ENCODE assay signal across 19 cellular contexts in genomic region chr5:59655693-59656309, GRCh38.
DNase-seq lines count a peak whose midpoint lies in the region; ATAC-seq, FAIRE-seq and TF ChIP-seq lines count a peak whose summit lies in the region.
"Had no signal": no experiment of that assay in that cellular context is flagged by ENCODE, and none has a peak within 500 bp of the region (broad histone marks: within the 10 kb centered on the region; RNA-seq: fewer than 3 reads in every experiment).

No MANE protein-coding gene starts in this region.

- TF ChIP-seq RAD21 in HepG2 (CRISPR knock-in tag; IDR thresholded peaks at IDR 0.05) = no peak

- H3K9me3 Mint-ChIP-seq in WTC11 = no peaks in the 10 kb centered on the region
- peaks cover 2% of the 10 kb centered on the region for H3K9me3 Mint-ChIP-seq in neural crest cell
- H3K9me3 Mint-ChIP-seq in T-cell = no peaks in the 10 kb centered on the region

- H3K9ac ChIP-seq in HepG2 (ENCODE audit: insufficient read depth, low read depth, low read length) = no peak overlapping the region

- no peaks in the 10 kb centered on the region for H3K36me3 Mint-ChIP-seq in WTC11
- H3K36me3 Mint-ChIP-seq in neural crest cell (ENCODE audit: low read depth) = no peaks in the 10 kb centered on the region
- H3K36me3 Mint-ChIP-seq in T-cell = no peaks in the 10 kb centered on the region
- H3K36me3 Mint-ChIP-seq: CD4-positive, alpha-beta memory T cell had no signal

- H3K27ac ChIP-seq in right lobe of liver (no peak overlapping the region), HepG2 (ENCODE audit: extremely low read length, insufficient read depth, low read length) (no peak overlapping the region), WERI-Rb-1 (no peak overlapping the region), spleen (no peak overlapping the region)
- H3K27ac ChIP-seq: 22Rv1 had no signal

- no peaks in the 10 kb centered on the region for H3K27me3 Mint-ChIP-seq in WTC11 (ENCODE audit: low read depth)
- no peaks in the 10 kb centered on the region for H3K27me3 Mint-ChIP-seq in neural crest cell (ENCODE audit: low read depth)
- no peaks in the 10 kb centered on the region for H3K27me3 Mint-ChIP-seq in T-cell

- peak; percentile 27 to 75 (median 55) for ATAC-seq in right lobe of liver
- ATAC-seq in HepG2 = no peak
- no peak for ATAC-seq in WTC11
- no peak for ATAC-seq in T-cell (replicated peaks in 1 of 4)
- ATAC-seq: HCT116, SK-N-SH treated with all-trans-retinoic acid at 6 μM for 48 hours had no signal

- TF ChIP-seq POLR2A in right lobe of liver (IDR thresholded peaks at IDR 0.05) (no peak), HepG2 (IDR thresholded peaks at IDR 0.05; ENCODE audit: insufficient read depth in 1 of 2, low read depth in 2 of 2, low read length in 2 of 2) (no peak), spleen (IDR thresholded peaks at IDR 0.05) (no peak)

- H3K4me3 ChIP-seq in right lobe of liver = no peak overlapping the region
- no peak overlapping the region for H3K4me3 ChIP-seq in HepG2 (replicated peaks in 1 of 3; ENCODE audit: insufficient read depth in 1 of 3, low read depth in 2 of 3, low read length in 3 of 3)
- H3K4me3 ChIP-seq in WERI-Rb-1 (ENCODE audit: low read depth, low read length) = no peak overlapping the region
- H3K4me3 ChIP-seq in spleen = no peak overlapping the region

- in situ Hi-C loops in HepG2 (cut with HindIII; ENCODE audit: extremely low pct_ligation_motif_present, low pct_unique_long_range_greater_than_20kb) = loop anchor here (25.0 kb wide), 2 partner anchors 144 to 268 kb away; no protein-coding TSS in a partner anchor

- no peak overlapping the region for H2AFZ ChIP-seq in HepG2 (ENCODE audit: low read length)

- POLR2A ChIA-PET in HepG2 (lab: Yijun Ruan, JAX) (no interaction called here), WTC11 (lab: Charles Lee) (no interaction called here), T-cell (lab: Charles Lee) (no interaction called here)

- no peaks in the 10 kb centered on the region for H3K79me2 ChIP-seq in HepG2 (ENCODE audit: insufficient read depth, low read length)

- no peak for DNase-seq in right lobe of liver
- no peak for DNase-seq in HepG2 (ENCODE audit: low spot score)
- no peak for DNase-seq in WTC11 (ENCODE audit: low spot score)
- DNase-seq in neural crest cell (ENCODE audit: low read depth, low spot score) = no peak
- DNase-seq in HCEC 1CT = no peak
- DNase-seq in WERI-Rb-1 = no peak
- DNase-seq in spleen = no peak
- no peak for DNase-seq in T-cell
- DNase-seq: Calu3; CD4-positive, alpha-beta memory T cell; DMS53; NCI-H187; NCI-H226; NCI-H69; NK-92 treated with Interleukin-12 subunit alpha and Interleukin-12 subunit beta, amount 100 ng/mL, for 24 hours; SHP77 treated with DMSO at 0.1 percent for 48 hours had no signal

- no peak for TF ChIP-seq EP300 in HepG2 (IDR thresholded peaks at IDR 0.05; ENCODE audit: low read depth in 2 of 2, low read length in 2 of 2)
- no peak for TF ChIP-seq EP300 in HepG2 (CRISPR knock-in tag; IDR thresholded peaks at IDR 0.05; ENCODE audit: borderline replicate concordance)

- 55% methylated on average over 3 of the region's 3 CpGs for WGBS in right lobe of liver (ENCODE audit: insufficient coverage, low coverage, low lambda C conversion rate, missing lambda C conversion rate)
- 55% methylated on average over 3 of the region's 3 CpGs for WGBS in HepG2 (ENCODE audit: low lambda C conversion rate)
- WGBS in spleen, 5 donors = 68 to 70% (median 69%) methylated on average over 3 of the region's 3 CpGs

- H3K4me1 Mint-ChIP-seq in WTC11 (peaks cover 5% of the 10 kb centered on the region; the same call in 1 of the 2 replicates), neural crest cell (no peaks in the 10 kb centered on the region), T-cell (no peaks in the 10 kb centered on the region)
- H3K4me1 Mint-ChIP-seq: CD4-positive, alpha-beta memory T cell had no signal

- no peaks in the 10 kb centered on the region for H4K20me1 ChIP-seq in HepG2 (ENCODE audit: insufficient read depth, low read length)

- no peak for FAIRE-seq in HepG2 (lab: Jason Lieb, UNC)

- TF ChIP-seq CTCF in right lobe of liver (IDR thresholded peaks at IDR 0.05) (no peak), HepG2 (CRISPR knock-in tag; IDR thresholded peaks at IDR 0.05) (no peak), WTC11 (IDR thresholded peaks at IDR 0.05) (no peak), neural crest cell (conservative IDR thresholded peaks at IDR 0.05) (no peak), WERI-Rb-1 (IDR thresholded peaks at IDR 0.05; ENCODE audit: low read depth, low read length) (no peak), spleen (IDR thresholded peaks at IDR 0.05 in 8 of 11, conservative IDR thresholded peaks at IDR 0.05 in 3 of 11) (no peak)

- H3K27ac Mint-ChIP-seq in WTC11 (0 out of 2 replicates have a peak overlapping the region, but pooled peaks have one; percentile 50), neural crest cell (ENCODE audit: unreplicated experiment) (peak overlapping the region; percentile 24), T-cell (no peak overlapping the region)
- H3K27ac Mint-ChIP-seq: CD4-positive, alpha-beta memory T cell had no signal

- H3K4me2 ChIP-seq in HepG2 (ENCODE audit: low read depth, low read length) = no peak overlapping the region

- CTCF ChIA-PET in HepG2 (lab: Yijun Ruan, JAX; ENCODE audit: low intra/inter-chr PET ratio, low total read pairs) (no interaction called here), WTC11 (lab: Charles Lee) (no interaction called here), T-cell (lab: Charles Lee) (no interaction called here)

- intact Hi-C loops in right lobe of liver (cut with DNase I) = no loop called here
- intact Hi-C loops in HepG2 (cut with micrococcal nuclease; ENCODE audit: unreplicated experiment) = no loop called here
- intact Hi-C loops in spleen (cut with DNase I; ENCODE audit: low total_unique reads) = no loop called here

- BruUV-seq in HepG2 (replicated peaks; lab: Mats Ljungman, UMichigan) = no TSS peak

- H3K4me3 Mint-ChIP-seq in WTC11 = no peak overlapping the region
- H3K4me3 Mint-ChIP-seq in neural crest cell = no peak overlapping the region
- no peak overlapping the region for H3K4me3 Mint-ChIP-seq in T-cell
- H3K4me3 Mint-ChIP-seq: CD4-positive, alpha-beta memory T cell had no signal

- H3K4me1 ChIP-seq in right lobe of liver = peaks cover 0 to 9% (median 0%) of the 10 kb centered on the region in 4 donors
- H3K4me1 ChIP-seq in HepG2 (ENCODE audit: insufficient read depth, low read length) = no peaks in the 10 kb centered on the region
- H3K4me1 ChIP-seq in spleen = peaks cover 0 to 35% (median 0%) of the 10 kb centered on the region in 6 donors

- H3K27me3 ChIP-seq in right lobe of liver (no peaks in the 10 kb centered on the region), HepG2 (ENCODE audit: control insufficient read depth in 1 of 2, insufficient read depth in 2 of 2, low read length in 2 of 2) (no peaks in the 10 kb centered on the region), WERI-Rb-1 (ENCODE audit: insufficient read depth, low read depth, severe bottlenecking) (no peaks in the 10 kb centered on the region), spleen (replicated peaks in 1 of 7) (no peaks in the 10 kb centered on the region)

- no peaks in the 10 kb centered on the region for H3K9me3 ChIP-seq in right lobe of liver
- no peaks in the 10 kb centered on the region for H3K9me3 ChIP-seq in HepG2 (ENCODE audit: low read length)
- H3K9me3 ChIP-seq in WERI-Rb-1 (ENCODE audit: severe bottlenecking) = no peaks in the 10 kb centered on the region
- no peaks in the 10 kb centered on the region for H3K9me3 ChIP-seq in spleen

- no peaks in the 10 kb centered on the region for H3K36me3 ChIP-seq in right lobe of liver
- no peaks in the 10 kb centered on the region for H3K36me3 ChIP-seq in HepG2 (replicated peaks in 1 of 2; ENCODE audit: control insufficient read depth in 1 of 2, insufficient read depth in 2 of 2, low read length in 2 of 2)
- H3K36me3 ChIP-seq in WERI-Rb-1 = no peaks in the 10 kb centered on the region
- no peaks in the 10 kb centered on the region for H3K36me3 ChIP-seq in spleen

TF ChIP-seq in HepG2, 621 proteins besides CTCF, POLR2A, EP300 and RAD21:
- TF ChIP-seq EEA1 (CRISPR knock-in tag; IDR thresholded peaks at IDR 0.05; ENCODE audit: borderline replicate concordance) (no peak), ZNF552 (CRISPR knock-in tag; IDR thresholded peaks at IDR 0.05; ENCODE audit: borderline replicate concordance) (no peak)
- TF ChIP-seq, protein P1, sequence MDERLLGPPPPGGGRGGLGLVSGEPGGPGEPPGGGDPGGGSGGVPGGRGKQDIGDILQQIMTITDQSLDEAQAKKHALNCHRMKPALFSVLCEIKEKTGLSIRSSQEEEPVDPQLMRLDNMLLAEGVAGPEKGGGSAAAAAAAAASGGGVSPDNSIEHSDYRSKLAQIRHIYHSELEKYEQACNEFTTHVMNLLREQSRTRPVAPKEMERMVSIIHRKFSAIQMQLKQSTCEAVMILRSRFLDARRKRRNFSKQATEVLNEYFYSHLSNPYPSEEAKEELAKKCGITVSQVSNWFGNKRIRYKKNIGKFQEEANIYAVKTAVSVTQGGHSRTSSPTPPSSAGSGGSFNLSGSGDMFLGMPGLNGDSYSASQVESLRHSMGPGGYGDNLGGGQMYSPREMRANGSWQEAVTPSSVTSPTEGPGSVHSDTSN (CRISPR knock-in tag; IDR thresholded peaks at IDR 0.05) = no peak

TF ChIP-seq in WTC11, 78 proteins besides CTCF, POLR2A, EP300 and RAD21:
- no peak for TF ChIP-seq NFATC4 (CRISPR knock-in tag; IDR thresholded peaks at IDR 0.05)
- no peak for TF ChIP-seq ATF6 (CRISPR knock-in tag; IDR thresholded peaks at IDR 0.05)
- no peak for TF ChIP-seq SMAD4 (CRISPR knock-in tag; IDR thresholded peaks at IDR 0.05)
- no peak for TF ChIP-seq ZNF121 (CRISPR knock-in tag; IDR thresholded peaks at IDR 0.05)
- no peak for TF ChIP-seq CBFB (CRISPR knock-in tag; IDR thresholded peaks at IDR 0.05; ENCODE audit: low read depth)

Comparison
In these comparisons a context has a peak if more than half of its experiments do, and no peak if none do; other contexts are left out.
1. ATAC-seq: peak in right lobe of liver (4 of 4); none in HepG2 (single experiment), WTC11 (single experiment) and T-cell (0 of 4).
2. H3K27ac Mint-ChIP-seq: peak in WTC11 (single experiment) and neural crest cell (single experiment); none in T-cell (0 of 2).